In the genomic region with DNA sequence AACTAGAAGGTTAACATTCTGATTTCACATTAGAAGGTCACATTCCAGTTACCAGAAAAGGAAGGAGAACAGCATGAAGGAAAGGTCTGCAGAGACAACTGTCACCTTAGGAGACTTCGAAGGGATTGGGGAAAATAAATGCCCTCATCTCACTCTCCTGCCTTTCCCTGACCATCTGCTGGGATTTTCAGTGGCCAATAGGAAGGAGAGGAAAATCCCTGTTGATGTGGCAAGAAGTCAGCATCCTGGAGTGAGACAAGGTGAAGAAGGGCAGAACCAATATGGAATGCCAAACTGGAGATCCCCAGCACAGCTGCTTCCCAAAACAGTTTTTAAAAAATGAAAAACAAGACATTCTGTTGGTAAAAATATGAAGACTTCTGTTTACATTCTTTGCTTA, we compare ENCODE assay signal across 1 cellular context.
TF ChIP-seq lines count a peak whose summit lies in the region.

No MANE protein-coding gene starts in this region.

TF ChIP-seq in IMR-90, 13 proteins besides CTCF, POLR2A, EP300 and RAD21 (continued from another document):
- no peak for TF ChIP-seq CHD1 (IDR thresholded peaks at IDR 0.05; ENCODE audit: low read depth, low read length)
- TF ChIP-seq RCOR1 (IDR thresholded peaks at IDR 0.05; ENCODE audit: insufficient replicate concordance, low read length): no peak
- TF ChIP-seq SMC3 (IDR thresholded peaks at IDR 0.05; ENCODE audit: low read depth, low read length): no peak
- TF ChIP-seq MXI1 (IDR thresholded peaks at IDR 0.05; ENCODE audit: borderline replicate concordance, low read depth, low read length): no peak
